Comparison of ENCODE assay signal across 8 cellular contexts in the genomic region with DNA sequence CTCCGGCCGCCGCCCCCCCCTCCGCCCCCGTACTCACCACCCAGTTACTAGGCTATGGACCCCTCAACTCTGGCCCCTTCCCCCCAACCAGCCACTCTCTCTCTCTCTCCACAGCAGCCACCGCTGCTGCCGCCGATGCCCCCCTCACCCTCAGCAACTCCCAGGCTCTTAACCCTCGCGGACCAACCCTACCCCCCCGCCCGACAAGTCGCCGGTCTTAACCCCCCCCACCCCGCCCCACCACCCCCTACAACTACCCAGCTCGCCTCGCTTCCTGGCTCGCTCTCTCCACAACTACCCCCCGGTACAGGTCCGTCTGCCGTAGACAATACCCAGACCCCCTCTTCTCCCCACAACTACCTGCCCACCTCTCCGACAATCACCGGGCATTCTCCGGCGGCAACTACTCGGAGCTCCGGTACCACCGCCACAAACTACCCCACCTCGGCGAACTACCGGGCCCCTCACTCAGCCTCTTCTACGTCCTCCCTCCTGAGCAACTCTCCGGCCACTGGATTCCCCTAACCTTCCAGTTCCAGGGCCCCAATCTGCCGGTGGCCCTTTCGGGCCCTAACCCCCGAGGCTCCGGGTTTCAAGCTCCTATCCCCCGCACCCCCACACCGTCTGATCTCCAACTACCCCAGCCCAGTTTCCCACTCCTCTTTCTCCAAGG. TPM values are rescaled to one million over a fixed set of nuclear protein-coding genes. Genes with fewer than 3 reads are reported as not detected.
DNase-seq lines count a peak whose midpoint lies in the region; ATAC-seq and TF ChIP-seq lines count a peak whose summit lies in the region.

No MANE protein-coding gene starts in this region.

- H3K27me3 ChIP-seq in HL-60 (ENCODE audit: insufficient read depth, poor library complexity, severe bottlenecking), result no peaks in the 10 kb centered on the region
- no peaks in the 10 kb centered on the region for H3K27me3 ChIP-seq in adipocyte (replicated peaks; ENCODE audit: control insufficient read depth, insufficient read depth, low read length)
- no peaks in the 10 kb centered on the region for H3K27me3 ChIP-seq in smooth muscle cell (ENCODE audit: low read depth)

- H3K9ac ChIP-seq in adipocyte (ENCODE audit: low read length) (peak overlapping the region; percentile 98), smooth muscle cell (ENCODE audit: low read depth) (peak overlapping the region; percentile 86)

- H3K79me2 ChIP-seq in smooth muscle cell (ENCODE audit: low read depth), result peaks cover 66% of the 10 kb centered on the region

- WGBS in smooth muscle cell (ENCODE audit: low lambda C conversion rate), result under 1% methylated on average over 32 of the region's 39 CpGs

- H3K4me3 ChIP-seq in AG10803 (ENCODE audit: low read length), result peak overlapping the region; percentile 94
- peak overlapping the region; percentile 63 for H3K4me3 ChIP-seq in HL-60 (replicated peaks; ENCODE audit: insufficient read depth, low read length)
- peak overlapping the region; percentile 88 for H3K4me3 ChIP-seq in adipocyte (ENCODE audit: low read length)
- peak overlapping the region; percentile 97 for H3K4me3 ChIP-seq in iPS-11a (ENCODE audit: low read depth, low read length)
- H3K4me3 ChIP-seq in smooth muscle cell, result peak overlapping the region; percentile 98

- no peak overlapping the region for H2AFZ ChIP-seq in smooth muscle cell (ENCODE audit: low read depth)

- POLR2A ChIA-PET in GM10248 (lab: Yijun Ruan, JAX), result interaction anchor here (0.5 to 2.7 kb wide), 2 partner anchors 19 to 67 kb away, joined by 3 to 6 read pairs; partner anchors contain the start of genes ACADVL and DLG4

- ATAC-seq in HG03095 (IDR thresholded peaks at IDR 0.05; ENCODE audit: unreplicated experiment), result no peak

- no peaks in the 10 kb centered on the region for H3K9me3 ChIP-seq in adipocyte (ENCODE audit: control insufficient read depth, low read length)
- H3K9me3 ChIP-seq in smooth muscle cell (replicated peaks; ENCODE audit: low read depth), result no peaks in the 10 kb centered on the region

- peak overlapping the region; percentile 90 for H3K27ac ChIP-seq in HL-60 (replicated peaks)
- H3K27ac ChIP-seq in smooth muscle cell (ENCODE audit: low read depth), result peak overlapping the region; percentile 74

- H3K36me3 ChIP-seq in adipocyte (ENCODE audit: control insufficient read depth, insufficient read depth, low read length, severe bottlenecking) (peaks cover 39% of the 10 kb centered on the region), smooth muscle cell (ENCODE audit: low read depth) (no peaks in the 10 kb centered on the region)

- H4K20me1 ChIP-seq in smooth muscle cell (ENCODE audit: low read depth), result peaks cover 20% of the 10 kb centered on the region

- DNase-seq in AG10803 (ENCODE audit: low read depth), result peak; percentile 42
- no peak for DNase-seq in HL-60 (ENCODE audit: low read depth in 1 of 2, low spot score in 1 of 2)
- DNase-seq in adipocyte (ENCODE audit: low read depth), result peak; percentile 38
- DNase-seq in smooth muscle cell (lab: John Stamatoyannopoulos, UW; ENCODE audit: unreplicated experiment), result no peak
- DNase-seq in GM10248 (ENCODE audit: extremely low spot score), result no peak
- no peak for DNase-seq in GM19240 (ENCODE audit: insufficient read length, low spot score)

- CTCF ChIA-PET in GM10248 (lab: Yijun Ruan, JAX), result interaction anchor here (0.9 to 1.5 kb wide), 5 partner anchors 13 to 449 kb away, joined by 3 read pairs; partner anchors contain the start of genes ACADVL, CTDNEP1, DLG4 and TP53

- H3F3A ChIP-seq in smooth muscle cell (ENCODE audit: low read depth), result peaks cover 52% of the 10 kb centered on the region

- TF ChIP-seq CTCF in AG10803 (conservative IDR thresholded peaks at IDR 0.05; ENCODE audit: low read length) (no peak), HL-60 (IDR thresholded peaks at IDR 0.05; ENCODE audit: insufficient read depth, low read length) (no peak), smooth muscle cell (IDR thresholded peaks at IDR 0.05; ENCODE audit: borderline replicate concordance, insufficient read depth, poor library complexity, severe bottlenecking) (no peak), GM10248 (IDR thresholded peaks at IDR 0.05; ENCODE audit: control extremely low read depth, extremely low read depth, low read depth, missing control alignments) (no peak)

- H3K4me1 ChIP-seq in adipocyte (ENCODE audit: control insufficient read depth, insufficient read depth, low read length), result peaks cover 53% of the 10 kb centered on the region
- H3K4me1 ChIP-seq in smooth muscle cell (ENCODE audit: low read depth), result peaks cover 26% of the 10 kb centered on the region

- H3K4me2 ChIP-seq in smooth muscle cell, result peak overlapping the region; percentile 91

RNA-seq across cellular contexts. Expression of gene PHF23, which starts 0.7 kb away (rescaled TPM):
- total RNA-seq in smooth muscle cell, result 41.6 and 48.5 TPM in 2 replicates
- 33.8 and 46.5 TPM in 2 replicates for polyA plus RNA-seq in smooth muscle cell

RNA-seq across cellular contexts. Expression of gene GABARAP, which starts 3.7 kb away (rescaled TPM):
- total RNA-seq in smooth muscle cell, result 305 and 363 TPM in 2 replicates
- polyA plus RNA-seq in smooth muscle cell, result 725 and 735 TPM in 2 replicates

RNA-seq across cellular contexts. Expression of gene DVL2, which starts 4.2 kb away (rescaled TPM):
- total RNA-seq in smooth muscle cell, result 26.1 and 31.8 TPM in 2 replicates
- 46.7 and 49.6 TPM in 2 replicates for polyA plus RNA-seq in smooth muscle cell

RNA-seq across cellular contexts. Expression of gene CTDNEP1, which starts 13.0 kb away (rescaled TPM):
- total RNA-seq in smooth muscle cell, result 46.3 and 57.5 TPM in 2 replicates
- polyA plus RNA-seq in smooth muscle cell, result 88.4 and 96.2 TPM in 2 replicates

RNA-seq across cellular contexts. Expression of gene ELP5, which starts 13.5 kb away (rescaled TPM):
- total RNA-seq in smooth muscle cell, result 17.3 and 18.7 TPM in 2 replicates
- polyA plus RNA-seq in smooth muscle cell, result 41.3 and 42.4 TPM in 2 replicates

Comparison
In these comparisons a context has a peak if more than half of its experiments do, and no peak if none do; other contexts are left out.
1. DNase-seq: peak in AG10803 (single experiment) and adipocyte (single experiment); none in HL-60 (0 of 2), smooth muscle cell (single experiment), GM10248 (single experiment) and GM19240 (single experiment).
2. Peak in every context shown above with its lines, with median percentiles within 50 percentile points of each other: H3K4me3 ChIP-seq.